14 cellular contexts compared by ENCODE assay signal in genomic region chrX:121322159-121322558, GRCh38.
A peak's percentile ranks its signal among the peaks of the same experiment; 100 is the strongest.
DNase-seq lines count a peak whose midpoint lies in the region; TF ChIP-seq lines count a peak whose summit lies in the region.
"Had no signal": no experiment of that assay in that cellular context is flagged by ENCODE, and none has a peak within 500 bp of the region (broad histone marks: within the 10 kb centered on the region; RNA-seq: fewer than 3 reads in every experiment).

No MANE protein-coding gene starts in this region.

- H3K27ac ChIP-seq in brain microvascular endothelial cell: no peak overlapping the region
- H3K27ac ChIP-seq: HL-60 had no signal

- H3K36me3 ChIP-seq in brain microvascular endothelial cell (replicated peaks): no peaks in the 10 kb centered on the region

- H3K27me3 ChIP-seq in brain microvascular endothelial cell (replicated peaks): no peaks in the 10 kb centered on the region

- DNase-seq in NCI-H748 (lab: John Stamatoyannopoulos, UW; ENCODE audit: unreplicated experiment) (peak; percentile 5), NCI-H748 treated with DMSO at 0.1 percent for 48 hours (lab: John Stamatoyannopoulos, UW) (no peak), brain microvascular endothelial cell (peak; percentile 3), retinal pigment epithelial cell (ENCODE audit: low read depth) (no peak), cerebellar cortex (ENCODE audit: low spot score) (no peak), NCI-H2029 (lab: John Stamatoyannopoulos, UW) (no peak)
- no peak for DNase-seq in stimulated activated CD4-positive, alpha-beta T cell treated with anti-CD3 and anti-CD28 coated beads, Interleukin-1b, Interleukin-23, amount 100 ng/mL, for 48 hours
- DNase-seq: activated CD4-positive, alpha-beta T cell treated with anti-CD3 and anti-CD28 coated beads for 48 hours; activated T-cell treated with anti-CD3 and anti-CD28 coated beads, Interleukin-2, amount 50 U/mL, for 4 hours; dermis blood vessel endothelial cell; NCI-H1092; NCI-H226 had no signal

- TF ChIP-seq CTCF in LNCAP (IDR thresholded peaks at IDR 0.05): peak; percentile 28; the same call in 1 of the 2 replicates
- peak; percentile 35 for TF ChIP-seq CTCF in brain microvascular endothelial cell (IDR thresholded peaks at IDR 0.05; ENCODE audit: low read depth, low read length, missing control alignments)
- peak; percentile 39 for TF ChIP-seq CTCF in retinal pigment epithelial cell (conservative IDR thresholded peaks at IDR 0.05; ENCODE audit: low read depth, low read length)

- no peak overlapping the region for H3K4me3 ChIP-seq in brain microvascular endothelial cell (ENCODE audit: low read depth, low read length)
- H3K4me3 ChIP-seq in retinal pigment epithelial cell (ENCODE audit: low read length): no peak overlapping the region

- in situ Hi-C loops in brain microvascular endothelial cell (cut with HindIII; ENCODE audit: low pct_ligation_motif_present, low sequenced_read_pairs): no loop called here

Comparison
In these comparisons a context has a peak if more than half of its experiments do, and no peak if none do; other contexts are left out.
1. DNase-seq: peak in NCI-H748 (single experiment) and brain microvascular endothelial cell (single experiment); none in NCI-H748 treated with DMSO at 0.1 percent for 48 hours (single experiment), retinal pigment epithelial cell (single experiment), stimulated activated CD4-positive, alpha-beta T cell treated with anti-CD3 and anti-CD28 coated beads, Interleukin-1b, Interleukin-23, amount 100 ng/mL, for 48 hours (single experiment), cerebellar cortex (single experiment) and NCI-H2029 (single experiment).
2. Peak in every context shown above with its lines, with median percentiles within 50 percentile points of each other: CTCF ChIP-seq.